Comparison of ENCODE assay signal across 8 cellular contexts in the genomic region with DNA sequence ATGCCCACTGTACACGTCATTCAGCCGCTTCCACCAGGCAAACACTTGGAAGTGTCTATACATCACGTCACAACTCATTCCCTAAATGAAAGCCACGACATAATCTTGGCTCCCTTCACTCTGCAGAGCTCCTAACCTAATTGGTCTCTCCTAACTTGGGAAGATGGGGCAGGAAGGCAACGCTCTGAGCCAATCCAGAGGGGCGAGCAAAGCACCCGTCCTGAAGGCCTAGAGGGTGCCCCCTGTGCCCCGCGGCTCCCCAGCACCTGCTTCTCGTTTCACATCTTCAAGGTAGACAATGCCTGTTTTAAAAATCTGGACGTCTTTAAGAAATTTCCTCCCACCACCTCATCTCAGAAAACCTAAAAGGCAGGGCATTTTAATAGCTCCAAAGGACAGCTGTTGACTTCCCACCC. TPM values are rescaled to one million over a fixed set of nuclear protein-coding genes. Genes with fewer than 3 reads are reported as not detected.
DNase-seq lines count a peak whose midpoint lies in the region; ATAC-seq and TF ChIP-seq lines count a peak whose summit lies in the region.

No MANE protein-coding gene starts in this region.

- intact Hi-C loops in ascending aorta (cut with DNase I), result loop anchor here (5.0 kb wide), 1 partner anchor 70 kb away; the partner anchor contains the start of gene CFAP20

- H3K27ac ChIP-seq in ascending aorta (peak overlapping the region in 1 of 2 donors; percentile 15), stomach smooth muscle (ENCODE audit: low read length) (no peak overlapping the region)

- DNase-seq in AG09309 (ENCODE audit: low read depth) (no peak), ascending aorta (ENCODE audit: low spot score in 2 of 2) (no peak), immature natural killer cell (no peak)

- H3K4me1 ChIP-seq in ascending aorta (peaks cover 6% of the 10 kb centered on the region in 2 donors), stomach smooth muscle (ENCODE audit: control insufficient read depth, insufficient read depth, low read length) (peaks cover 15% of the 10 kb centered on the region)

- peaks cover 0 to 7% (median 1%) of the 10 kb centered on the region in 3 donors for H3K36me3 Mint-ChIP-seq in immature natural killer cell

- TF ChIP-seq CTCF in AG09309 (IDR thresholded peaks at IDR 0.05; ENCODE audit: control insufficient read depth, insufficient read depth, low read depth, low read length, missing control alignments) (no peak), ascending aorta (IDR thresholded peaks at IDR 0.05) (no peak)

- H3K4me3 ChIP-seq in AG09309 (ENCODE audit: control insufficient read depth, low read depth, low read length), result peak overlapping the region; percentile 74
- peak overlapping the region; percentile 61 to 93 for H3K4me3 ChIP-seq in ascending aorta
- H3K4me3 ChIP-seq in stomach smooth muscle (ENCODE audit: low read length in 2 of 2), result peak overlapping the region; percentile 76 to 89

- H3K36me3 ChIP-seq in ascending aorta (peaks cover 9 to 33% of the 10 kb centered on the region in 2 donors), stomach smooth muscle (ENCODE audit: control insufficient read depth in 2 of 2, insufficient read depth in 2 of 2, low read length in 2 of 2) (peaks cover 8 to 10% of the 10 kb centered on the region in 2 donors)

- H3K27ac Mint-ChIP-seq in immature natural killer cell, result peak overlapping the region; percentile 60 to 80 (median 69)

- no peaks in the 10 kb centered on the region for H3K27me3 ChIP-seq in ascending aorta
- peaks cover 0 to 4% of the 10 kb centered on the region in 2 donors for H3K27me3 ChIP-seq in stomach smooth muscle (ENCODE audit: control insufficient read depth in 1 of 2, insufficient read depth in 2 of 2, low read length in 2 of 2)

- peaks cover 0 to 1% (median 0%) of the 10 kb centered on the region in 6 donors for H3K9me3 Mint-ChIP-seq in immature natural killer cell

- peak overlapping the region; percentile 77 to 91 (median 87) for H3K4me3 Mint-ChIP-seq in immature natural killer cell

- H3K9ac ChIP-seq in stomach smooth muscle (ENCODE audit: low read length in 2 of 2), result peak overlapping the region; percentile 74 to 90

- ATAC-seq in HG03342 (IDR thresholded peaks at IDR 0.05; ENCODE audit: unreplicated experiment) (peak; percentile 4), HG03039 (IDR thresholded peaks at IDR 0.05; ENCODE audit: unreplicated experiment) (no peak), GM19463 (IDR thresholded peaks at IDR 0.05; ENCODE audit: unreplicated experiment) (no peak), HG02981 (IDR thresholded peaks at IDR 0.05; ENCODE audit: unreplicated experiment) (no peak)

- peaks cover 35 to 55% of the 10 kb centered on the region in 2 donors for H3K4me1 Mint-ChIP-seq in immature natural killer cell

- H3K27me3 Mint-ChIP-seq in immature natural killer cell (ENCODE audit: low read depth in 3 of 3), result peaks cover 3 to 10% (median 5%) of the 10 kb centered on the region in 3 donors

- H3K9me3 ChIP-seq in ascending aorta, result no peaks in the 10 kb centered on the region
- H3K9me3 ChIP-seq in stomach smooth muscle (ENCODE audit: control insufficient read depth in 2 of 2, low read length in 2 of 2), result no peaks in the 10 kb centered on the region

RNA-seq across cellular contexts. Expression of gene CSNK2A2, which starts 1.0 kb away (rescaled TPM):
- 14.5 TPM for total RNA-seq in ascending aorta
- polyA plus RNA-seq in immature natural killer cell, result 10 to 100 TPM in 2 of 3 donors, 1 to 10 TPM in 1; 3.8 to 13.4 (median 11.2) TPM
